9 cellular contexts compared by ENCODE assay signal in genomic region chr3:143849854-143850549, GRCh38. TPM values are rescaled to one million over a fixed set of nuclear protein-coding genes. Genes with fewer than 3 reads are reported as not detected.
DNase-seq lines count a peak whose midpoint lies in the region; ATAC-seq, FAIRE-seq and TF ChIP-seq lines count a peak whose summit lies in the region.
"Had no signal": no experiment of that assay in that cellular context is flagged by ENCODE, and none has a peak within 500 bp of the region (broad histone marks: within the 10 kb centered on the region; RNA-seq: fewer than 3 reads in every experiment).

No MANE protein-coding gene starts in this region.

- H3K27me3 ChIP-seq in right lobe of liver (no peaks in the 10 kb centered on the region), HepG2 (ENCODE audit: control insufficient read depth in 1 of 2, insufficient read depth in 2 of 2, low read length in 2 of 2) (no peaks in the 10 kb centered on the region), subcutaneous abdominal adipose tissue (ENCODE audit: control insufficient read depth in 5 of 5, insufficient read depth in 4 of 5, low read length in 5 of 5) (no peaks in the 10 kb centered on the region)

- in situ Hi-C loops in HepG2 (cut with HindIII; ENCODE audit: extremely low pct_ligation_motif_present, low pct_unique_long_range_greater_than_20kb) (no loop called here), GM13977 (cut with MboI; ENCODE audit: low pct_unique_long_range_greater_than_20kb, low sequenced_read_pairs, unreplicated experiment) (no loop called here)

- H3K9ac ChIP-seq in HepG2 (ENCODE audit: insufficient read depth, low read depth, low read length) (no peak overlapping the region), subcutaneous abdominal adipose tissue (ENCODE audit: low read length in 5 of 5) (no peak overlapping the region)

- intact Hi-C loops in right lobe of liver (cut with DNase I), result no loop called here
- intact Hi-C loops in HepG2 (cut with micrococcal nuclease; ENCODE audit: unreplicated experiment), result no loop called here

- no peaks in the 10 kb centered on the region for H4K20me1 ChIP-seq in HepG2 (ENCODE audit: insufficient read depth, low read length)

- TF ChIP-seq CTCF in right lobe of liver (IDR thresholded peaks at IDR 0.05) (no peak), HepG2 (CRISPR knock-in tag; IDR thresholded peaks at IDR 0.05) (no peak), epithelial cell of esophagus (IDR thresholded peaks at IDR 0.05; ENCODE audit: insufficient read depth, low read depth, low read length, missing control alignments) (no peak), GM13977 (IDR thresholded peaks at IDR 0.05; ENCODE audit: extremely low read depth, insufficient read depth, missing control alignments) (no peak)

- TF ChIP-seq EP300 in HepG2 (IDR thresholded peaks at IDR 0.05; ENCODE audit: low read depth in 2 of 2, low read length in 2 of 2) (no peak), HepG2 (CRISPR knock-in tag; IDR thresholded peaks at IDR 0.05; ENCODE audit: borderline replicate concordance) (no peak)

- H3K36me3 ChIP-seq in right lobe of liver, result no peaks in the 10 kb centered on the region
- no peaks in the 10 kb centered on the region for H3K36me3 ChIP-seq in HepG2 (replicated peaks in 1 of 2; ENCODE audit: control insufficient read depth in 1 of 2, insufficient read depth in 2 of 2, low read length in 2 of 2)
- no peaks in the 10 kb centered on the region for H3K36me3 ChIP-seq in subcutaneous abdominal adipose tissue (ENCODE audit: control insufficient read depth in 5 of 5, insufficient read depth in 5 of 5, low read length in 5 of 5)

- H2AFZ ChIP-seq in HepG2 (ENCODE audit: low read length), result no peak overlapping the region

- H3K79me2 ChIP-seq in HepG2 (ENCODE audit: insufficient read depth, low read length), result no peaks in the 10 kb centered on the region

- H3K4me3 ChIP-seq in right lobe of liver (no peak overlapping the region), HepG2 (replicated peaks in 1 of 3; ENCODE audit: insufficient read depth in 1 of 3, low read depth in 2 of 3, low read length in 3 of 3) (no peak overlapping the region), epithelial cell of esophagus (ENCODE audit: low read length) (no peak overlapping the region), subcutaneous abdominal adipose tissue (ENCODE audit: low read depth in 1 of 5, low read length in 5 of 5) (no peak overlapping the region)

- POLR2A ChIA-PET in HepG2 (lab: Yijun Ruan, JAX), result no interaction called here

- no TSS peak for BruUV-seq in HepG2 (replicated peaks; lab: Mats Ljungman, UMichigan)

- H3K4me2 ChIP-seq in HepG2 (ENCODE audit: low read depth, low read length), result no peak overlapping the region

- H3K9me3 ChIP-seq in right lobe of liver (no peaks in the 10 kb centered on the region), HepG2 (ENCODE audit: low read length) (no peaks in the 10 kb centered on the region), subcutaneous abdominal adipose tissue (ENCODE audit: control insufficient read depth in 5 of 5, low read length in 5 of 5) (no peaks in the 10 kb centered on the region)

- H3K4me1 ChIP-seq in right lobe of liver (no peaks in the 10 kb centered on the region), HepG2 (ENCODE audit: insufficient read depth, low read length) (no peaks in the 10 kb centered on the region), subcutaneous abdominal adipose tissue (ENCODE audit: control insufficient read depth in 5 of 5, insufficient read depth in 5 of 5, low read length in 5 of 5) (peaks cover 0 to 16% (median 11%) of the 10 kb centered on the region in 5 donors)

- TF ChIP-seq RAD21 in HepG2 (CRISPR knock-in tag; IDR thresholded peaks at IDR 0.05), result no peak

- H3K27ac ChIP-seq in right lobe of liver (peak overlapping the region in 1 of 3 donors; percentile 10), HepG2 (ENCODE audit: extremely low read length, insufficient read depth, low read length) (no peak overlapping the region), subcutaneous abdominal adipose tissue (ENCODE audit: low read depth, low read length) (peak overlapping the region; percentile 44)

- WGBS in right lobe of liver (ENCODE audit: insufficient coverage, low coverage, low lambda C conversion rate, missing lambda C conversion rate), result 16% methylated on average over 4 of the region's 4 CpGs
- under 1% methylated on average over 4 of the region's 4 CpGs for WGBS in HepG2 (ENCODE audit: low lambda C conversion rate)

- peak; percentile 54 to 70 (median 64) for ATAC-seq in right lobe of liver
- no peak for ATAC-seq in HepG2
- ATAC-seq in HG03520 (IDR thresholded peaks at IDR 0.05; ENCODE audit: unreplicated experiment), result peak; percentile 34

- TF ChIP-seq POLR2A in right lobe of liver (IDR thresholded peaks at IDR 0.05) (no peak), HepG2 (IDR thresholded peaks at IDR 0.05; ENCODE audit: insufficient read depth in 1 of 2, low read depth in 2 of 2, low read length in 2 of 2) (no peak)

- CTCF ChIA-PET in HepG2 (lab: Yijun Ruan, JAX; ENCODE audit: low intra/inter-chr PET ratio, low total read pairs), result no interaction called here

- DNase-seq in right lobe of liver, result no peak
- no peak for DNase-seq in HepG2 (ENCODE audit: low spot score)
- peak; percentile 91 for DNase-seq in epithelial cell of esophagus (ENCODE audit: low read depth)
- DNase-seq in stimulated activated CD4-positive, alpha-beta T cell treated with anti-CD3 and anti-CD28 coated beads, Interleukin-4, amount 100 ng/mL, for 1 hour, result no peak
- DNase-seq in ecto neural progenitor cell (ENCODE audit: low spot score), result no peak
- DNase-seq in GM13977 (ENCODE audit: low spot score), result no peak

- no peak for FAIRE-seq in HepG2 (lab: Jason Lieb, UNC)

TF ChIP-seq in HepG2, 621 proteins besides CTCF, POLR2A, EP300 and RAD21:
- no peak for TF ChIP-seq RFX1 (IDR thresholded peaks at IDR 0.05)

RNA-seq across cellular contexts. Expression of gene SLC9A9, which starts 1.7 kb away (rescaled TPM):
- total RNA-seq in right lobe of liver (1 to 10 TPM; 1.3 to 6.3 (median 3.0) TPM), HepG2 (2016; rRNA removed; fragmentation: Illumina TruSeq; extraction: Trizol) (not detected in 2 replicates)
- total RNA-seq in HepG2 (2016; cell fraction: cytosol; rRNA removed; fragmentation: Illumina TruSeq; extraction: Trizol; ENCODE audit: low read depth), result not detected in 2 replicates
- not detected in 2 replicates for total RNA-seq in HepG2 (2016; cell fraction: insoluble cytoplasmic fraction; rRNA removed; fragmentation: Illumina TruSeq; extraction: Trizol)
- total RNA-seq in HepG2 (2016; cell fraction: membrane; rRNA removed; fragmentation: Illumina TruSeq; extraction: Trizol), result not detected in 2 replicates
- total RNA-seq in HepG2 (2016; cell fraction: nucleus; rRNA removed; fragmentation: Illumina TruSeq; extraction: Trizol), result not detected in 2 replicates
- polyA plus RNA-seq in HepG2 (2011; rRNA removed), result not detected in 2 replicates
- polyA plus RNA-seq in HepG2 (2011; cell fraction: cytosol; rRNA removed), result not detected in 2 replicates
- polyA plus RNA-seq in HepG2 (2011; cell fraction: nucleus; rRNA removed), result not detected in 2 replicates
- not detected in 2 replicates for polyA plus RNA-seq in HepG2 (2012)
- not detected in 2 replicates for polyA plus RNA-seq in HepG2 (2016; cell fraction: cytosol; fragmentation: Illumina TruSeq; extraction: Trizol; ENCODE audit: low read depth)
- not detected in 2 replicates for polyA plus RNA-seq in HepG2 (2016; cell fraction: insoluble cytoplasmic fraction; fragmentation: Illumina TruSeq; extraction: Trizol; ENCODE audit: low read depth)
- not detected in 2 replicates for polyA plus RNA-seq in HepG2 (2016; cell fraction: membrane; fragmentation: Illumina TruSeq; extraction: Trizol; ENCODE audit: low read depth)
- polyA plus RNA-seq in HepG2 (2016; cell fraction: nucleus; fragmentation: Illumina TruSeq; extraction: Trizol; ENCODE audit: insufficient read depth, low read depth), result not detected in 2 replicates
- not detected in 2 replicates for polyA minus RNA-seq in HepG2 (2011; rRNA and poly(A)+ RNA removed; ENCODE audit: low replicate concordance)
- not detected in 2 replicates for polyA minus RNA-seq in HepG2 (2011; cell fraction: cytosol; rRNA and poly(A)+ RNA removed)
- polyA minus RNA-seq in HepG2 (2011; cell fraction: nucleus; rRNA and poly(A)+ RNA removed), result not detected in 2 replicates
- total RNA-seq: Daoy had no signal
